ENCODE assay signal across 10 cellular contexts in genomic region chr1:230231739-230232075, GRCh38.
DNase-seq lines count a peak whose midpoint lies in the region; ATAC-seq and TF ChIP-seq lines count a peak whose summit lies in the region.
"Had no signal": no experiment of that assay in that cellular context is flagged by ENCODE, and none has a peak within 500 bp of the region (broad histone marks: within the 10 kb centered on the region; RNA-seq: fewer than 3 reads in every experiment).

No MANE protein-coding gene starts in this region.

- ATAC-seq in stimulated activated naive CD8-positive, alpha-beta T cell treated with anti-CD3 and anti-CD28 coated beads, Interleukin-15, Interleukin-2, amounts not matched to agents 100 U/mL and 50 U/mL, for 24 hours = peak; percentile 66
- ATAC-seq in HG02759 (IDR thresholded peaks at IDR 0.05; ENCODE audit: unreplicated experiment) = no peak
- ATAC-seq in HG02885 (IDR thresholded peaks at IDR 0.05; ENCODE audit: poor library complexity, unreplicated experiment) = no peak
- ATAC-seq: SK-N-SH treated with all-trans-retinoic acid at 6 μM for 48 hours had no signal

- in situ Hi-C loops in astrocyte of the cerebellum (cut with HindIII; ENCODE audit: low sequenced_read_pairs) = no loop called here

- TF ChIP-seq CTCF in astrocyte of the cerebellum (IDR thresholded peaks at IDR 0.05; ENCODE audit: low read depth, low read length, missing control alignments) = no peak

- DNase-seq in NCI-H146 treated with DMSO at 0.1 percent for 48 hours (lab: John Stamatoyannopoulos, UW; ENCODE audit: unreplicated experiment) = peak; percentile 30
- peak; percentile 59 for DNase-seq in astrocyte of the cerebellum (ENCODE audit: low read depth)
- DNase-seq in kidney tubule cell (ENCODE audit: low spot score) = peak; percentile 49
- no peak for DNase-seq in stimulated activated naive CD8-positive, alpha-beta T cell treated with anti-CD3 and anti-CD28 coated beads, Interleukin-15, Interleukin-2, amounts not matched to agents 100 U/mL and 50 U/mL, for 24 hours
- no peak for DNase-seq in ecto neural progenitor cell (ENCODE audit: low spot score)
- DNase-seq: GOT3, hippocampal formation had no signal

- H3K4me3 ChIP-seq in astrocyte of the cerebellum (ENCODE audit: low read depth, low read length) = no peak overlapping the region

Comparison
In these comparisons a context has a peak if more than half of its experiments do, and no peak if none do; other contexts are left out.
1. DNase-seq: peak in NCI-H146 treated with DMSO at 0.1 percent for 48 hours (single experiment), astrocyte of the cerebellum (single experiment) and kidney tubule cell (single experiment); none in stimulated activated naive CD8-positive, alpha-beta T cell treated with anti-CD3 and anti-CD28 coated beads, Interleukin-15, Interleukin-2, amounts not matched to agents 100 U/mL and 50 U/mL, for 24 hours (single experiment) and ecto neural progenitor cell (single experiment).